8 cellular contexts compared by ENCODE assay signal in genomic region chr18:44678725-44679055, GRCh38. TPM values are rescaled to one million over a fixed set of nuclear protein-coding genes. Genes with fewer than 3 reads are reported as not detected.
A peak's percentile ranks its signal among the peaks of the same experiment; 100 is the strongest.
DNase-seq lines count a peak whose midpoint lies in the region; ATAC-seq and TF ChIP-seq lines count a peak whose summit lies in the region.

No MANE protein-coding gene starts in this region.

- no peak overlapping the region for H3K27ac Mint-ChIP-seq in activated naive CD4-positive, alpha-beta T cell treated with anti-CD3 and anti-CD28 coated beads, Interleukin-2, amount 10 ng/mL, durations not matched to agents 7 days and 5 days

- intact Hi-C loops in ascending aorta (cut with DNase I) = loop anchor here (2.0 to 10.0 kb wide), 5 partner anchors 81 to 554 kb away; no protein-coding TSS in a partner anchor
- intact Hi-C loops in lower lobe of right lung (cut with DNase I) = no loop called here
- intact Hi-C loops in tibial artery (cut with DNase I; ENCODE audit: low total_unique reads) = no loop called here

- H3K9me3 Mint-ChIP-seq in activated naive CD4-positive, alpha-beta T cell treated with anti-CD3 and anti-CD28 coated beads, Interleukin-2, amount 10 ng/mL, durations not matched to agents 7 days and 5 days = no peaks in the 10 kb centered on the region

- CTCF ChIA-PET in activated naive CD4-positive, alpha-beta T cell treated with anti-CD3 and anti-CD28 coated beads, Interleukin-2, amount 10 ng/mL, durations not matched to agents 7 days and 5 days (lab: Charles Lee) = interaction anchor here (0.7 to 1.8 kb wide), 4 partner anchors 117 to 534 kb away, joined by 3 to 9 read pairs (median 3); no protein-coding TSS in a partner anchor

- H3K4me1 ChIP-seq in ascending aorta (peaks cover 0 to 11% of the 10 kb centered on the region in 2 donors), lower lobe of right lung (peaks cover 13% of the 10 kb centered on the region), tibial artery (peaks cover 0 to 27% (median 10%) of the 10 kb centered on the region in 4 donors)

- DNase-seq in activated naive CD4-positive, alpha-beta T cell treated with anti-CD3 and anti-CD28 coated beads, Interleukin-2, amount 10 ng/mL, durations not matched to agents 7 days and 5 days = no peak
- DNase-seq in activated naive CD4-positive, alpha-beta T cell treated with Interleukin-2 at 50 U/mL for 16 hours = no peak
- no peak for DNase-seq in ascending aorta (ENCODE audit: low spot score in 2 of 2)
- DNase-seq in lower lobe of right lung = no peak
- no peak for DNase-seq in tibial artery
- no peak for DNase-seq in mesenteric fat pad (ENCODE audit: low spot score)

- peaks cover 2% of the 10 kb centered on the region for H3K4me1 Mint-ChIP-seq in activated naive CD4-positive, alpha-beta T cell treated with anti-CD3 and anti-CD28 coated beads, Interleukin-2, amount 10 ng/mL, durations not matched to agents 7 days and 5 days

- H3K4me3 ChIP-seq in ascending aorta = peak overlapping the region; percentile 83 to 94
- H3K4me3 ChIP-seq in lower lobe of right lung = peak overlapping the region; percentile 83
- H3K4me3 ChIP-seq in tibial artery = peak overlapping the region; percentile 72

- H3K36me3 ChIP-seq in ascending aorta (no peaks in the 10 kb centered on the region), lower lobe of right lung (no peaks in the 10 kb centered on the region), tibial artery (no peaks in the 10 kb centered on the region)

- H3K36me3 Mint-ChIP-seq in activated naive CD4-positive, alpha-beta T cell treated with anti-CD3 and anti-CD28 coated beads, Interleukin-2, amount 10 ng/mL, durations not matched to agents 7 days and 5 days = peaks cover 6% of the 10 kb centered on the region

- H3K9me3 ChIP-seq in ascending aorta (no peaks in the 10 kb centered on the region), lower lobe of right lung (no peaks in the 10 kb centered on the region), tibial artery (no peaks in the 10 kb centered on the region)

- peak overlapping the region; percentile 62 for H3K4me3 Mint-ChIP-seq in activated naive CD4-positive, alpha-beta T cell treated with anti-CD3 and anti-CD28 coated beads, Interleukin-2, amount 10 ng/mL, durations not matched to agents 7 days and 5 days

- H3K27ac ChIP-seq in ascending aorta (peak overlapping the region; percentile 97 to 98), lower lobe of right lung (peak overlapping the region; percentile 95), tibial artery (peak overlapping the region; percentile 99 to 100)

- H3K27me3 ChIP-seq in ascending aorta (no peaks in the 10 kb centered on the region), lower lobe of right lung (ENCODE audit: low read depth) (no peaks in the 10 kb centered on the region), tibial artery (no peaks in the 10 kb centered on the region)

- ATAC-seq in lower lobe of right lung (no peak), HG02840 (IDR thresholded peaks at IDR 0.05; ENCODE audit: low FRiP score, unreplicated experiment) (no peak), GM18907 (IDR thresholded peaks at IDR 0.05; ENCODE audit: unreplicated experiment) (no peak)

- peaks cover 14% of the 10 kb centered on the region for H3K27me3 Mint-ChIP-seq in activated naive CD4-positive, alpha-beta T cell treated with anti-CD3 and anti-CD28 coated beads, Interleukin-2, amount 10 ng/mL, durations not matched to agents 7 days and 5 days

- TF ChIP-seq CTCF in ascending aorta (IDR thresholded peaks at IDR 0.05) = no peak
- TF ChIP-seq CTCF in lower lobe of right lung (IDR thresholded peaks at IDR 0.05) = no peak
- no peak for TF ChIP-seq CTCF in tibial artery (IDR thresholded peaks at IDR 0.05)

RNA-seq across cellular contexts. Expression of gene SETBP1, which starts 2.0 kb away (rescaled TPM):
- total RNA-seq in ascending aorta = 23.5 TPM
- total RNA-seq in lower lobe of right lung = 25.8 TPM
- 21.6 TPM for total RNA-seq in mesenteric fat pad
